In genomic region chr11:80846979-80847378, GRCh38 we compare ENCODE assay signal across 12 cellular contexts.
DNase-seq lines count a peak whose midpoint lies in the region; ATAC-seq lines count a peak whose summit lies in the region.
"Had no signal": no experiment of that assay in that cellular context is flagged by ENCODE, and none has a peak within 500 bp of the region (broad histone marks: within the 10 kb centered on the region; RNA-seq: fewer than 3 reads in every experiment).

No MANE protein-coding gene starts in this region.

- CTCF ChIA-PET in CD8-positive, alpha-beta memory T cell (lab: Charles Lee), result no interaction called here

- no peaks in the 10 kb centered on the region for H3K4me1 Mint-ChIP-seq in CD8-positive, alpha-beta memory T cell

- WGBS in mesodermal cell (ENCODE audit: insufficient coverage in 2 of 2), 2 experiments, result 36 to 40% methylated on average over 1 of the region's 3 CpGs

- DNase-seq in C1 segment of cervical spinal cord (lab: John Stamatoyannopoulos, UW), result no peak
- no peak for DNase-seq in stimulated activated naive CD4-positive, alpha-beta T cell (lab: John Stamatoyannopoulos, UW)
- no peak for DNase-seq in CD8-positive, alpha-beta memory T cell
- DNase-seq: activated naive CD4-positive, alpha-beta T cell; NCI-H1436 treated with DMSO at 0.1 percent for 48 hours had no signal

- peak; percentile 95 for ATAC-seq in GM18907 (IDR thresholded peaks at IDR 0.05; ENCODE audit: unreplicated experiment)
- peak; percentile 95 for ATAC-seq in GM21576 (IDR thresholded peaks at IDR 0.05; ENCODE audit: unreplicated experiment)
- ATAC-seq in HG03139 (IDR thresholded peaks at IDR 0.05; ENCODE audit: unreplicated experiment), result peak; percentile 93

- no peaks in the 10 kb centered on the region for H3K27me3 Mint-ChIP-seq in CD8-positive, alpha-beta memory T cell
- H3K27me3 Mint-ChIP-seq: dendritic cell treated with granulocyte-macrophage colony-stimulating factor and Interleukin-4, amounts not matched to agents 40 ng/mL and 50 ng/mL, for 4 days; natural killer cell treated with Interleukin-12 subunit alpha and Interleukin-12 subunit beta and Interleukin-15 and Interleukin-18, amount 100 ng/mL, for 72 hours; stimulated activated naive CD8-positive, alpha-beta T cell treated with anti-CD3 and anti-CD28 coated beads, Interleukin-15, Interleukin-2, amounts not matched to agents 100 ng/mL and 50 ng/mL, for 24 hours had no signal

- no peaks in the 10 kb centered on the region for H3K36me3 Mint-ChIP-seq in CD8-positive, alpha-beta memory T cell

- H3K4me1 ChIP-seq in mesodermal cell (ENCODE audit: control insufficient read depth, insufficient read depth, low read length, poor library complexity, severe bottlenecking), result peaks cover 10% of the 10 kb centered on the region
- H3K4me1 ChIP-seq in CD8-positive, alpha-beta memory T cell (ENCODE audit: insufficient read depth, low read length), result no peaks in the 10 kb centered on the region

- no peak overlapping the region for H3K4me3 ChIP-seq in mesodermal cell (ENCODE audit: extremely low read depth, insufficient read depth, low read length, poor library complexity, severe bottlenecking)
- H3K4me3 ChIP-seq in CD8-positive, alpha-beta memory T cell (ENCODE audit: low read length), result no peak overlapping the region

- POLR2A ChIA-PET in CD8-positive, alpha-beta memory T cell (lab: Charles Lee), result no interaction called here

- H3K27ac ChIP-seq in mesodermal cell (ENCODE audit: low read depth, low read length, severe bottlenecking), result peak overlapping the region; percentile 57
- no peak overlapping the region for H3K27ac ChIP-seq in CD8-positive, alpha-beta memory T cell (ENCODE audit: low read depth, low read length)

- no peaks in the 10 kb centered on the region for H3K27me3 ChIP-seq in CD8-positive, alpha-beta memory T cell (ENCODE audit: insufficient read depth, low read length, poor library complexity, severe bottlenecking)

- H3K36me3 ChIP-seq in mesodermal cell (ENCODE audit: control insufficient read depth, insufficient read depth, low read length), result no peaks in the 10 kb centered on the region
- H3K36me3 ChIP-seq in CD8-positive, alpha-beta memory T cell (ENCODE audit: insufficient read depth, low read length), result no peaks in the 10 kb centered on the region

- no peak overlapping the region for H3K27ac Mint-ChIP-seq in CD8-positive, alpha-beta memory T cell
- H3K27ac Mint-ChIP-seq: dendritic cell treated with granulocyte-macrophage colony-stimulating factor and Interleukin-4, amounts not matched to agents 40 ng/mL and 50 ng/mL, for 4 days; natural killer cell treated with Interleukin-12 subunit alpha and Interleukin-12 subunit beta and Interleukin-15 and Interleukin-18, amount 100 ng/mL, for 72 hours; stimulated activated naive CD8-positive, alpha-beta T cell treated with anti-CD3 and anti-CD28 coated beads, Interleukin-15, Interleukin-2, amounts not matched to agents 100 ng/mL and 50 ng/mL, for 24 hours had no signal

- H3K4me3 Mint-ChIP-seq in CD8-positive, alpha-beta memory T cell, result no peak overlapping the region
- H3K4me3 Mint-ChIP-seq: dendritic cell treated with granulocyte-macrophage colony-stimulating factor and Interleukin-4, amounts not matched to agents 40 ng/mL and 50 ng/mL, for 4 days; natural killer cell treated with Interleukin-12 subunit alpha and Interleukin-12 subunit beta and Interleukin-15 and Interleukin-18, amount 100 ng/mL, for 72 hours; stimulated activated naive CD8-positive, alpha-beta T cell treated with anti-CD3 and anti-CD28 coated beads, Interleukin-15, Interleukin-2, amounts not matched to agents 100 ng/mL and 50 ng/mL, for 24 hours had no signal

- H3K9me3 Mint-ChIP-seq in CD8-positive, alpha-beta memory T cell, result peaks cover 3 to 31% (median 8%) of the 10 kb centered on the region in 5 donors

- H3K9me3 ChIP-seq in mesodermal cell (ENCODE audit: control insufficient read depth, low read length), result no peaks in the 10 kb centered on the region
- no peaks in the 10 kb centered on the region for H3K9me3 ChIP-seq in CD8-positive, alpha-beta memory T cell (ENCODE audit: low read length)
